ENCODE assay signal across 31 cellular contexts in genomic region chr1:52041551-52042185, GRCh38. TPM values are rescaled to one million over a fixed set of nuclear protein-coding genes. Genes with fewer than 3 reads are reported as not detected.
"Had no signal": no experiment of that assay in that cellular context is flagged by ENCODE, and none has a peak within 500 bp of the region (broad histone marks: within the 10 kb centered on the region; RNA-seq: fewer than 3 reads in every experiment).

No MANE protein-coding gene starts in this region.

- H3K27ac Mint-ChIP-seq: activated naive CD8-positive, alpha-beta T cell; effector memory CD8-positive, alpha-beta T cell; naive thymus-derived CD4-positive, alpha-beta T cell; T-helper 1 cell treated with Interleukin-12 subunit alpha and Interleukin-12 subunit beta and Interleukin-4 antibody, amounts not matched to agents 30 μg/mL and 1 μg/mL, for 36 hours had no signal

- H3K27ac ChIP-seq: cardiac muscle cell, coronary artery, esophagus muscularis mucosa, pancreas, psoas muscle, suprapubic skin, tibial nerve, VCaP had no signal

- FAIRE-seq: frontal cortex, pancreas, TTC549, urothelium cell line had no signal

- DNase-seq: activated CD4-positive, alpha-beta T cell treated with anti-CD3 and anti-CD28 coated beads for 48 hours; activated CD4-positive, alpha-beta T cell treated with anti-CD3 and anti-CD28 coated beads, Interleukin-2, amount 50 U/mL, for 48 hours; activated CD8-positive, alpha-beta memory T cell treated with anti-CD3 and anti-CD28 coated beads for 24 hours; activated effector memory CD4-positive, alpha-beta T cell treated with Interleukin-2 at 50 U/mL for 16 hours; activated naive CD4-positive, alpha-beta T cell treated with Interleukin-2 at 50 U/mL for 16 hours; anterior cingulate cortex; cerebellar nuclear complex; effector memory CD8-positive, alpha-beta T cell; islet precursor cell; left cardiac atrium; left ventricle myocardium superior; naive thymus-derived CD4-positive, alpha-beta T cell; nucleus accumbens; pancreas; psoas muscle; stimulated activated CD4-positive, alpha-beta T cell treated with anti-CD3 and anti-CD28 coated beads, Interleukin-15, amount 100 ng/mL, for 24 hours; stimulated activated naive CD4-positive, alpha-beta T cell; T-helper 9 cell had no signal

- H3K9me3 Mint-ChIP-seq: effector memory CD8-positive, alpha-beta T cell; naive thymus-derived CD4-positive, alpha-beta T cell; T-helper 1 cell treated with Interleukin-12 subunit alpha and Interleukin-12 subunit beta and Interleukin-4 antibody, amounts not matched to agents 30 μg/mL and 1 μg/mL, for 36 hours had no signal

- H3K36me3 ChIP-seq: pancreas had no signal

- H3K9me3 ChIP-seq: esophagus muscularis mucosa, pancreas, psoas muscle, suprapubic skin, tibial nerve had no signal

- ATAC-seq: activated CD4-positive, CD25-positive, alpha-beta regulatory T cell treated with anti-CD3 and anti-CD28 coated beads, Interleukin-2, amount 50 U/mL, for 24 hours; effector memory CD8-positive, alpha-beta T cell; left cardiac atrium; left ventricle myocardium superior; naive thymus-derived CD4-positive, alpha-beta T cell; pancreas; psoas muscle had no signal

- H3K4me3 ChIP-seq: cardiac muscle cell, coronary artery, esophagus muscularis mucosa, pancreas, psoas muscle, smooth muscle cell, suprapubic skin, tibial nerve had no signal

- H3K4me2 ChIP-seq: smooth muscle cell had no signal

- H3K4me1 ChIP-seq: esophagus muscularis mucosa, pancreas, psoas muscle, suprapubic skin, tibial nerve had no signal

- H3K27me3 ChIP-seq: cardiac muscle cell, esophagus muscularis mucosa, pancreas, suprapubic skin, tibial nerve had no signal

- H3K27me3 Mint-ChIP-seq: activated naive CD8-positive, alpha-beta T cell; effector memory CD8-positive, alpha-beta T cell; naive thymus-derived CD4-positive, alpha-beta T cell had no signal

- H3K4me3 Mint-ChIP-seq: activated naive CD8-positive, alpha-beta T cell; effector memory CD8-positive, alpha-beta T cell; naive thymus-derived CD4-positive, alpha-beta T cell; T-helper 1 cell treated with Interleukin-12 subunit alpha and Interleukin-12 subunit beta and Interleukin-4 antibody, amounts not matched to agents 30 μg/mL and 1 μg/mL, for 36 hours had no signal

RNA-seq across cellular contexts. Expression of gene RAB3B, which starts 51.2 kb away (rescaled TPM):
- total RNA-seq: left cardiac atrium, left ventricle myocardium superior had no signal
- polyA plus RNA-seq: naive thymus-derived CD4-positive, alpha-beta T cell had no signal
